In genomic region chr12:1367331-1367730, GRCh38 we compare ENCODE assay signal across 21 cellular contexts.
"Had no signal": no experiment of that assay in that cellular context is flagged by ENCODE, and none has a peak within 500 bp of the region (broad histone marks: within the 10 kb centered on the region; RNA-seq: fewer than 3 reads in every experiment).

No MANE protein-coding gene starts in this region.

- H3K36me3 ChIP-seq: suprapubic skin, vagina had no signal

- H3K27ac ChIP-seq: dorsolateral prefrontal cortex, foreskin keratinocyte, skin epidermis, suprapubic skin, transverse colon, vagina had no signal

- DNase-seq: activated CD4-positive, alpha-beta T cell treated with anti-CD3 and anti-CD28 coated beads, Interleukin-2, amount 50 U/mL, for 4 hours; activated gamma-delta T cell; activated T-cell treated with anti-CD3 and anti-CD28 coated beads, Interleukin-2, amount 50 U/mL, for 72 hours; dorsolateral prefrontal cortex; foreskin keratinocyte; kidney; left ventricle myocardium superior; mucosa of descending colon; naive B cell; right cardiac atrium; stimulated activated CD4-positive, alpha-beta T cell treated with anti-CD3 and anti-CD28 coated beads, Interleukin-15, amount 100 ng/mL, for 24 hours; stimulated activated CD4-positive, alpha-beta T cell treated with anti-CD3 and anti-CD28 coated beads, Interleukin-2, amount 100 ng/mL, for 48 hours; T-helper 2 cell; transverse colon had no signal

- FAIRE-seq: colon, kidney, TTC549 had no signal

- ATAC-seq: activated T-cell treated with anti-CD3 and anti-CD28 coated beads, Interleukin-2, amount 50 U/mL, for 72 hours; foreskin keratinocyte; left ventricle myocardium superior; mucosa of descending colon; right cardiac atrium had no signal

- H3K9me3 Mint-ChIP-seq: activated naive CD4-positive, alpha-beta T cell treated with anti-CD3 and anti-CD28 coated beads, Interleukin-2, amount 50 U/mL, for 24 hours; stimulated activated naive CD8-positive, alpha-beta T cell treated with anti-CD3 and anti-CD28 coated beads, Interleukin-15, Interleukin-2, amounts not matched to agents 100 ng/mL and 50 ng/mL, for 24 hours had no signal

- H3K4me1 Mint-ChIP-seq: naive B cell had no signal

- H3K4me3 ChIP-seq: dorsolateral prefrontal cortex, mucosa of descending colon, skin epidermis, suprapubic skin, transverse colon, vagina had no signal

- H3K9me3 ChIP-seq: mucosa of descending colon, suprapubic skin, transverse colon, vagina had no signal

- H3K27me3 ChIP-seq: dorsolateral prefrontal cortex, foreskin keratinocyte, suprapubic skin, transverse colon, vagina had no signal

- H3K27ac Mint-ChIP-seq: activated naive CD4-positive, alpha-beta T cell treated with anti-CD3 and anti-CD28 coated beads, Interleukin-2, amount 50 U/mL, for 24 hours; activated T-cell treated with anti-CD3 and anti-CD28 coated beads, Interleukin-2, amount 50 U/mL, for 72 hours; stimulated activated naive CD8-positive, alpha-beta T cell treated with anti-CD3 and anti-CD28 coated beads, Interleukin-15, Interleukin-2, amounts not matched to agents 100 ng/mL and 50 ng/mL, for 24 hours had no signal

- H3K27me3 Mint-ChIP-seq: activated naive CD4-positive, alpha-beta T cell treated with anti-CD3 and anti-CD28 coated beads, Interleukin-2, amount 50 U/mL, for 24 hours; naive B cell; stimulated activated naive CD8-positive, alpha-beta T cell treated with anti-CD3 and anti-CD28 coated beads, Interleukin-15, Interleukin-2, amounts not matched to agents 100 ng/mL and 50 ng/mL, for 24 hours had no signal

- H3K4me3 Mint-ChIP-seq: activated naive CD4-positive, alpha-beta T cell treated with anti-CD3 and anti-CD28 coated beads, Interleukin-2, amount 50 U/mL, for 24 hours; activated T-cell treated with anti-CD3 and anti-CD28 coated beads, Interleukin-2, amount 50 U/mL, for 72 hours; naive B cell; stimulated activated naive CD8-positive, alpha-beta T cell treated with anti-CD3 and anti-CD28 coated beads, Interleukin-15, Interleukin-2, amounts not matched to agents 100 ng/mL and 50 ng/mL, for 24 hours had no signal

- H3K4me1 ChIP-seq: foreskin keratinocyte, transverse colon, vagina had no signal
